ENCODE assay signal across 26 cellular contexts in the genomic region with DNA sequence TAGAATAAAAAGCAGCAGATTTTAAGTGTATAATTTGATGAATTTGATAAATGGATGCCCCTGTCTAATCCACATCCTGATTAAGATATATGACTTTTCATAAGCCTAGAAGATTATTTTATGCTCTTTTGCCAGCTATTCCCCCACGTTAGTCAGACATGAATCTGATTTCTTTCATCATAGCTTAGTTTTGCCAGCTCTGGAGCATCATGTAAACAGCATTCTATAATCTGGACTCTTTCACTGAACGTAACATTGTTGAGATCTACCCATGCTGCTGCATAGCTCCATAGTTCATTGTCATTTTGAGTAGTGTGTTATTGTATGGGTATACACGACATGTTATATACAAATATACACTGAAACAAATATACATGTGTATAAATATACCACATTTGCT.
"Had no signal": no experiment of that assay in that cellular context is flagged by ENCODE, and none has a peak within 500 bp of the region (broad histone marks: within the 10 kb centered on the region; RNA-seq: fewer than 3 reads in every experiment).

No MANE protein-coding gene starts in this region.

- H3K27me3 ChIP-seq: hepatocyte, transverse colon, upper lobe of left lung, vagina had no signal

- H3K4me1 ChIP-seq: parathyroid adenoma, upper lobe of left lung, vagina had no signal

- H3K9me3 ChIP-seq: mucosa of descending colon, transverse colon, upper lobe of left lung, vagina had no signal

- H3K9ac ChIP-seq: parathyroid adenoma had no signal

- H3K36me3 Mint-ChIP-seq: memory B cell; naive thymus-derived CD4-positive, alpha-beta T cell; natural killer cell treated with Interleukin-12 subunit alpha and Interleukin-12 subunit beta and Interleukin-15 and Interleukin-18, amount 100 ng/mL, for 72 hours; stimulated activated memory B cell treated with anti-CD40 and anti-IgM and Interleukin-4, amounts not matched to agents 10 μg/mL and 1 μg/mL and 100 μg/mL, for 72 hours had no signal

- H3K4me1 Mint-ChIP-seq: memory B cell; naive thymus-derived CD4-positive, alpha-beta T cell; neural crest cell; stimulated activated memory B cell treated with anti-CD40 and anti-IgM and Interleukin-4, amounts not matched to agents 10 μg/mL and 1 μg/mL and 100 μg/mL, for 72 hours; stimulated activated naive CD8-positive, alpha-beta T cell treated with anti-CD3 and anti-CD28 coated beads, Interleukin-15, amount 100 ng/mL, for 72 hours had no signal

- H3K27ac ChIP-seq: hepatocyte, parathyroid adenoma, upper lobe of left lung, vagina had no signal

- ATAC-seq: heart right ventricle; mucosa of descending colon; naive thymus-derived CD4-positive, alpha-beta T cell; natural killer cell treated with Interleukin-12 subunit alpha and Interleukin-12 subunit beta and Interleukin-15 and Interleukin-18, amount 100 ng/mL, for 72 hours; stimulated activated memory B cell treated with anti-CD40 and anti-IgM and Interleukin-4, amounts not matched to agents 10 μg/mL and 1 μg/mL and 100 μg/mL, for 72 hours; stimulated activated naive CD8-positive, alpha-beta T cell treated with anti-CD3 and anti-CD28 coated beads, Interleukin-15, amount 100 ng/mL, for 72 hours had no signal

- H3K27ac Mint-ChIP-seq: memory B cell; naive thymus-derived CD4-positive, alpha-beta T cell; natural killer cell treated with Interleukin-12 subunit alpha and Interleukin-12 subunit beta and Interleukin-15 and Interleukin-18, amount 100 ng/mL, for 72 hours; stimulated activated memory B cell treated with anti-CD40 and anti-IgM and Interleukin-4, amounts not matched to agents 10 μg/mL and 1 μg/mL and 100 μg/mL, for 72 hours; stimulated activated naive CD8-positive, alpha-beta T cell treated with anti-CD3 and anti-CD28 coated beads, Interleukin-15, amount 100 ng/mL, for 72 hours had no signal

- H3K4me3 Mint-ChIP-seq: memory B cell; naive thymus-derived CD4-positive, alpha-beta T cell; natural killer cell treated with Interleukin-12 subunit alpha and Interleukin-12 subunit beta and Interleukin-15 and Interleukin-18, amount 100 ng/mL, for 72 hours; neural crest cell; stimulated activated memory B cell treated with anti-CD40 and anti-IgM and Interleukin-4, amounts not matched to agents 10 μg/mL and 1 μg/mL and 100 μg/mL, for 72 hours; stimulated activated naive CD8-positive, alpha-beta T cell treated with anti-CD3 and anti-CD28 coated beads, Interleukin-15, amount 100 ng/mL, for 72 hours had no signal

- DNase-seq: heart right ventricle; islet precursor cell; left ventricle myocardium inferior; midbrain; mucosa of descending colon; naive thymus-derived CD4-positive, alpha-beta T cell; nucleus accumbens; right cardiac atrium; stimulated activated CD4-positive, alpha-beta T cell treated with anti-CD3 and anti-CD28 coated beads, Interleukin-1b, Interleukin-23, amount 100 ng/mL, for 48 hours; stimulated activated CD4-positive, alpha-beta T cell treated with anti-CD3 and anti-CD28 coated beads, Interleukin-2, amount 100 ng/mL, for 48 hours; stimulated activated CD4-positive, alpha-beta T cell treated with anti-CD3 and anti-CD28 coated beads, Interleukin-4, amount 100 ng/mL, for 4 hours; stimulated activated CD8-positive, alpha-beta memory T cell treated with anti-CD3 and anti-CD28 coated beads, Interleukin-4, amount 100 ng/mL, for 48 hours; stimulated activated naive CD4-positive, alpha-beta T cell treated with Interleukin-2 at 50 U/mL for 16 hours; stimulated activated naive CD8-positive, alpha-beta T cell treated with anti-CD3 and anti-CD28 coated beads, Interleukin-15, amount 100 ng/mL, for 72 hours; substantia nigra; transverse colon; upper lobe of left lung had no signal

- H3K4me3 ChIP-seq: heart right ventricle, hepatocyte, left ventricle myocardium inferior, lung, mucosa of descending colon, smooth muscle cell, transverse colon, upper lobe of left lung, vagina had no signal

- H3K9me3 Mint-ChIP-seq: natural killer cell treated with Interleukin-12 subunit alpha and Interleukin-12 subunit beta and Interleukin-15 and Interleukin-18, amount 100 ng/mL, for 72 hours; neural crest cell; stimulated activated naive CD8-positive, alpha-beta T cell treated with anti-CD3 and anti-CD28 coated beads, Interleukin-15, amount 100 ng/mL, for 72 hours had no signal

- H3K36me3 ChIP-seq: heart right ventricle, left ventricle myocardium inferior, transverse colon, upper lobe of left lung, vagina had no signal
